In genomic region chr6:33288942-33289783, GRCh38 we compare ENCODE assay signal across 8 cellular contexts. TPM values are rescaled to one million over a fixed set of nuclear protein-coding genes. Genes with fewer than 3 reads are reported as not detected.
DNase-seq lines count a peak whose midpoint lies in the region; ATAC-seq and TF ChIP-seq lines count a peak whose summit lies in the region.

PFDN6 (plus strand) TSS chr6:33289601; CDS start chr6:33289857, 256 bp downstream.
WDR46 (minus strand) TSS chr6:33289239; CDS start chr6:33289170, 69 bp downstream.

- H3K36me3 ChIP-seq in adrenal gland (replicated peaks in 1 of 2): peaks cover 0 to 65% of the 10 kb centered on the region in 2 donors
- peaks cover 0 to 76% (median 25%) of the 10 kb centered on the region in 9 donors for H3K36me3 ChIP-seq in heart right ventricle
- no peaks in the 10 kb centered on the region for H3K36me3 ChIP-seq in uterus

- H3K4me1 ChIP-seq in adrenal gland (replicated peaks in 1 of 2): peaks cover 5 to 21% of the 10 kb centered on the region in 2 donors
- H3K4me1 ChIP-seq in heart right ventricle: peaks cover 7 to 27% (median 21%) of the 10 kb centered on the region in 9 donors
- peaks cover 9 to 20% of the 10 kb centered on the region in 2 donors for H3K4me1 ChIP-seq in uterus

- WGBS in adrenal gland, 4 donors: 0 to 1% (median 0%) methylated on average over 33 to 41 of the region's 41 CpGs
- 0% methylated on average over 41 of the region's 41 CpGs for WGBS in heart right ventricle, 2 donors

- H3K9me3 ChIP-seq in adrenal gland (replicated peaks in 1 of 3): no peaks in the 10 kb centered on the region
- H3K9me3 ChIP-seq in heart right ventricle: no peaks in the 10 kb centered on the region
- H3K9me3 ChIP-seq in uterus: no peaks in the 10 kb centered on the region

- peak; percentile 94 for DNase-seq in GM13977 (ENCODE audit: low spot score)
- DNase-seq in NCI-H1417 treated with DMSO at 0.1 percent for 48 hours (lab: John Stamatoyannopoulos, UW): peak; percentile 79
- peak; percentile 89 for DNase-seq in SW480 (ENCODE audit: low spot score)
- peak; percentile 79 to 92 (median 86) for DNase-seq in adrenal gland
- peak; percentile 57 to 90 for DNase-seq in heart right ventricle
- peak; percentile 62 to 97 (median 84) for DNase-seq in posterior cingulate gyrus
- DNase-seq in uterus: peak; percentile 79 to 84

- no peak for TF ChIP-seq CTCF in GM13977 (IDR thresholded peaks at IDR 0.05; ENCODE audit: extremely low read depth, insufficient read depth, missing control alignments)
- TF ChIP-seq CTCF in adrenal gland (IDR thresholded peaks at IDR 0.05): no peak
- no peak for TF ChIP-seq CTCF in heart right ventricle (IDR thresholded peaks at IDR 0.05)
- TF ChIP-seq CTCF in uterus (IDR thresholded peaks at IDR 0.05): peak in 1 of 4 experiments; percentile 5

- intact Hi-C loops in adrenal gland (cut with DNase I): no loop called here
- intact Hi-C loops in heart right ventricle (cut with DNase I): no loop called here
- intact Hi-C loops in posterior cingulate gyrus (cut with DNase I): loop anchor here (1.0 kb wide), 1 partner anchor 17 kb away; the partner anchor contains the start of gene RPS18
- intact Hi-C loops in uterus (cut with DNase I; ENCODE audit: low total_unique reads): no loop called here

- TF ChIP-seq POLR2A in adrenal gland (IDR thresholded peaks at IDR 0.05) (peak in 1 of 2 donors; percentile 27), uterus (IDR thresholded peaks at IDR 0.05) (peak in 1 of 2 donors; percentile 34)

- H3K4me3 ChIP-seq in adrenal gland: peak within 1 kb of the TSS; percentile 2 to 81 (median 66)
- peak within 1 kb of the TSS; percentile 51 to 92 (median 77) for H3K4me3 ChIP-seq in heart right ventricle
- H3K4me3 ChIP-seq in uterus: peak within 1 kb of the TSS; percentile 80 to 92

- in situ Hi-C loops in GM13977 (cut with MboI; ENCODE audit: low pct_unique_long_range_greater_than_20kb, low sequenced_read_pairs, unreplicated experiment): no loop called here

- H3K27ac ChIP-seq in adrenal gland (peak within 1 kb of the TSS in 4 of 5 donors; percentile 32 to 80 (median 56)), heart right ventricle (peak within 1 kb of the TSS; percentile 57 to 89 (median 80)), uterus (peak within 1 kb of the TSS; percentile 81 to 87)

- H3K27me3 ChIP-seq in adrenal gland (no peaks in the 10 kb centered on the region), heart right ventricle (no peaks in the 10 kb centered on the region), uterus (no peaks in the 10 kb centered on the region)

- ATAC-seq in HG02798 (IDR thresholded peaks at IDR 0.05; ENCODE audit: poor library complexity, unreplicated experiment) (peak; percentile 89), heart right ventricle (peak; percentile 92 to 97 (median 96))

RNA-seq across cellular contexts. Expression of gene PFDN6, which starts in this region (rescaled TPM):
- total RNA-seq in adrenal gland (100 to 1,000 TPM in 1 of 8 donors, 10 to 100 TPM in 6, 1 to 10 TPM in 1; 6.8 to 137 (median 45.7) TPM), heart right ventricle (10 to 100 TPM; 31.7 to 58.3 (median 40.2) TPM), uterus (10 to 100 TPM; 13.6 to 33.5 (median 21.6) TPM)
- polyA plus RNA-seq in adrenal gland (100 to 1,000 TPM; 180 to 830 (median 713) TPM), heart right ventricle (100 to 1,000 TPM; 248 to 448 TPM)

RNA-seq across cellular contexts. Expression of gene WDR46, which starts in this region (rescaled TPM):
- 100 to 1,000 TPM in 1 of 8 donors, 10 to 100 TPM in 7; 44.0 to 117 (median 50.2) TPM for total RNA-seq in adrenal gland
- polyA plus RNA-seq in adrenal gland: 100 to 1,000 TPM in 2 of 3 donors, 10 to 100 TPM in 1; 48.7 to 139 (median 104) TPM
- 10 to 100 TPM; 11.0 to 27.8 (median 16.2) TPM for total RNA-seq in heart right ventricle
- polyA plus RNA-seq in heart right ventricle: 10 to 100 TPM; 27.4 to 40.6 TPM
- total RNA-seq in uterus: 10 to 100 TPM; 17.9 to 60.3 (median 31.7) TPM

Comparison
In these comparisons a context has a peak if more than half of its experiments do, and no peak if none do; other contexts are left out.
1. Peak in every context shown above with its lines: DNase-seq, ATAC-seq, H3K4me3 ChIP-seq and H3K27ac ChIP-seq.